Comparison of ENCODE assay signal across 7 cellular contexts in the genomic region with DNA sequence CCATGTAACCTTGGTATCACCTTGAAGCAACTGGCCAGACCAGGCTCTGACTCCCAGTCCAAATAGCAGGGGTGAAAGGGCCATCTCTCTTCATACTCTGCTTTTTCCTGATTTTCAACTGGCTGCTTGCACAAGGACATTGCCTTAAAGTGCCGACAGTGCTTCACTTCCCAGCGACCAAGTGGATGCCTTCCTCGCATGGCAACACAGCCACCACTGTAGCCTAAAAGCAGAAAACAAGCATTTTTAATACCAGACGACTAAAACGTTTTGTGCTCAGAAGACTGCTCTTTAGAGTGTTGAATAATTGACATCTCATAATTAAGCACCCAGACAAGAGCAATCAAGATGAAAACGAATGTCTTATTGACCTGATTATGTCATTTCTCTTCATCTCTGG.
"Had no signal": no experiment of that assay in that cellular context is flagged by ENCODE, and none has a peak within 500 bp of the region (broad histone marks: within the 10 kb centered on the region; RNA-seq: fewer than 3 reads in every experiment).

No MANE protein-coding gene starts in this region.

- H3K4me3 ChIP-seq: GM23248, HAP-1 had no signal

- H3K27ac ChIP-seq: GM23248, HL-60 had no signal

- H3K36me3 ChIP-seq: HAP-1 had no signal

- DNase-seq: GM23248, GOT3, H7, HFFc6, KBM-7 had no signal

- H3K9me3 ChIP-seq: HAP-1 had no signal
